14 cellular contexts compared by ENCODE assay signal in the genomic region with DNA sequence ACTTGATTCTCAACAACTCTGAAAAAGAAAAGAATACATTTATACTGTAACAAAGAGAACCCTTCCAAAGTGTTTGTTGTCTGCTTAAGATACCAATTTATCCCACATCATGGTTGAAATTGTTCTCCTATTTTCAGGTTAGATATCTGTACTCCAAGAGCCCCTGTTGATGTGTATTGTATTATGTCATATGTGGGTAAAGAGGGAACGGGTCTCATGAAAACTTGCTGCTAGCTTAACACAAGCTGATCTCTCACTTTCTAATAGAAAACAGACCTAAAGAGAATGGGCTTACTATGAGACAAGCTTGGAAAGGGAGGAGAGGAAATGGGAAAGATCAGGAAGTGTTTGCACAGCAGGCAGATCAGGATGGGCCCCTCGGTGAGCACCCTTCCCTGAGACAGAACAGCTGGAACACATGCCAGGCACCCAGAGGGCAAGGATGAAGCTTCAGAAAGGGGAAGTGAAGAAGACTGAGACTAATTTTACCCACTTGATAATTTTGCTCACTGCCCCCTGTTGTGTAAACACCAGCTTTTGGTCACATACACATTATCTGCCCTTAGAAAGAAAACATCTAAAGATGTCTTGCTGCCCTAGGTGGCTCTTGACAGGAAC.
DNase-seq lines count a peak whose midpoint lies in the region; ATAC-seq and TF ChIP-seq lines count a peak whose summit lies in the region.
"Had no signal": no experiment of that assay in that cellular context is flagged by ENCODE, and none has a peak within 500 bp of the region (broad histone marks: within the 10 kb centered on the region; RNA-seq: fewer than 3 reads in every experiment).

No MANE protein-coding gene starts in this region.

- H3K36me3 Mint-ChIP-seq in natural killer cell treated with Interleukin-12 subunit alpha and Interleukin-12 subunit beta and Interleukin-15 and Interleukin-18, amount 100 ng/mL, for 72 hours = peaks cover 3% of the 10 kb centered on the region

- H3K27ac ChIP-seq in PC-9 (no peak overlapping the region), uterus (no peak overlapping the region)
- H3K27ac ChIP-seq: cardiac muscle cell, skin epidermis had no signal

- no peaks in the 10 kb centered on the region for H3F3A ChIP-seq in PC-9 (ENCODE audit: insufficient read depth, low read depth)

- no peaks in the 10 kb centered on the region for H3K79me2 ChIP-seq in PC-9 (ENCODE audit: low read depth)

- H4K20me1 ChIP-seq in PC-9 (ENCODE audit: insufficient read depth) = no peaks in the 10 kb centered on the region

- no peak overlapping the region for H3K27ac Mint-ChIP-seq in natural killer cell treated with Interleukin-12 subunit alpha and Interleukin-12 subunit beta and Interleukin-15 and Interleukin-18, amount 100 ng/mL, for 72 hours
- H3K27ac Mint-ChIP-seq: B cell; stimulated activated naive CD8-positive, alpha-beta T cell treated with anti-CD3 and anti-CD28 coated beads, Interleukin-15, Interleukin-2, amounts not matched to agents 100 ng/mL and 50 ng/mL, for 24 hours had no signal

- TF ChIP-seq CTCF in GM12865 (IDR thresholded peaks at IDR 0.05; ENCODE audit: insufficient read depth, low read depth, low read length, missing control alignments) (no peak), PC-9 (conservative IDR thresholded peaks at IDR 0.05) (no peak), uterus (IDR thresholded peaks at IDR 0.05) (no peak)

- intact Hi-C loops in PC-9 (cut with micrococcal nuclease; ENCODE audit: unreplicated experiment) = no loop called here
- intact Hi-C loops in uterus (cut with DNase I; ENCODE audit: low total_unique reads) = no loop called here

- ATAC-seq in GM19467 (IDR thresholded peaks at IDR 0.05; ENCODE audit: unreplicated experiment) (peak; percentile 76), HG03045 (IDR thresholded peaks at IDR 0.05; ENCODE audit: unreplicated experiment) (peak; percentile 83)
- no peak for ATAC-seq in natural killer cell treated with Interleukin-12 subunit alpha and Interleukin-12 subunit beta and Interleukin-15 and Interleukin-18, amount 100 ng/mL, for 72 hours

- H3K4me3 Mint-ChIP-seq in natural killer cell treated with Interleukin-12 subunit alpha and Interleukin-12 subunit beta and Interleukin-15 and Interleukin-18, amount 100 ng/mL, for 72 hours = no peak overlapping the region
- H3K4me3 Mint-ChIP-seq: B cell; stimulated activated naive CD8-positive, alpha-beta T cell treated with anti-CD3 and anti-CD28 coated beads, Interleukin-15, Interleukin-2, amounts not matched to agents 100 ng/mL and 50 ng/mL, for 24 hours had no signal

- TF ChIP-seq POLR2A in uterus (IDR thresholded peaks at IDR 0.05) = no peak

- H3K36me3 ChIP-seq in PC-9 (ENCODE audit: low read depth) (no peaks in the 10 kb centered on the region), uterus (no peaks in the 10 kb centered on the region)
- H3K36me3 ChIP-seq: cardiac muscle cell had no signal

- BruUV-seq in PC-9 (replicated peaks; lab: Mats Ljungman, UMichigan) = no TSS peak

- no peaks in the 10 kb centered on the region for H3K4me1 ChIP-seq in PC-9 (replicated peaks; ENCODE audit: insufficient read depth)
- no peaks in the 10 kb centered on the region for H3K4me1 ChIP-seq in uterus

- no peaks in the 10 kb centered on the region for H3K27me3 ChIP-seq in PC-9 (ENCODE audit: insufficient read depth, low read depth)
- no peaks in the 10 kb centered on the region for H3K27me3 ChIP-seq in uterus
- H3K27me3 ChIP-seq: cardiac muscle cell had no signal

- peak overlapping the region; percentile 46 for H2AFZ ChIP-seq in PC-9

- DNase-seq in GM12865 (ENCODE audit: low read depth) (peak; percentile 33), PC-9 (no peak), uterus (no peak), activated gamma-delta T cell (lab: John Stamatoyannopoulos, UW) (no peak), cerebellum (ENCODE audit: low spot score) (no peak)
- DNase-seq in natural killer cell treated with Interleukin-12 subunit alpha and Interleukin-12 subunit beta and Interleukin-15 and Interleukin-18, amount 100 ng/mL, for 72 hours (ENCODE audit: low spot score) = no peak
- DNase-seq: SHP77 had no signal

- CTCF ChIA-PET in PC-9 (lab: Charles Lee) = no interaction called here

- POLR2A ChIA-PET in PC-9 (lab: Charles Lee; ENCODE audit: unreplicated experiment) = no interaction called here

- no peaks in the 10 kb centered on the region for H3K9me2 ChIP-seq in PC-9 (ENCODE audit: insufficient read depth)

- H3K4me2 ChIP-seq in PC-9 = no peak overlapping the region

- H3K4me3 ChIP-seq in GM12865 (ENCODE audit: low read depth, low read length) (no peak overlapping the region), PC-9 (no peak overlapping the region), uterus (no peak overlapping the region)
- H3K4me3 ChIP-seq: cardiac muscle cell, lung, skin epidermis had no signal

- peaks cover 2 to 8% of the 10 kb centered on the region in 2 donors for H3K27me3 Mint-ChIP-seq in natural killer cell treated with Interleukin-12 subunit alpha and Interleukin-12 subunit beta and Interleukin-15 and Interleukin-18, amount 100 ng/mL, for 72 hours
- H3K27me3 Mint-ChIP-seq: B cell had no signal

- H3K9me3 ChIP-seq in PC-9 (ENCODE audit: insufficient read depth, low read depth) (peaks cover 3% of the 10 kb centered on the region; the same call in 1 of the 2 replicates), uterus (no peaks in the 10 kb centered on the region)

- no peaks in the 10 kb centered on the region for H3K4me1 Mint-ChIP-seq in natural killer cell treated with Interleukin-12 subunit alpha and Interleukin-12 subunit beta and Interleukin-15 and Interleukin-18, amount 100 ng/mL, for 72 hours (ENCODE audit: low read depth in 2 of 2)

- H3K9me3 Mint-ChIP-seq in natural killer cell treated with Interleukin-12 subunit alpha and Interleukin-12 subunit beta and Interleukin-15 and Interleukin-18, amount 100 ng/mL, for 72 hours = no peaks in the 10 kb centered on the region

Comparison
In these comparisons a context has a peak if more than half of its experiments do, and no peak if none do; other contexts are left out.
1. ATAC-seq: peak in GM19467 (single experiment) and HG03045 (single experiment); none in natural killer cell treated with Interleukin-12 subunit alpha and Interleukin-12 subunit beta and Interleukin-15 and Interleukin-18, amount 100 ng/mL, for 72 hours (0 of 2).